In genomic region chr12:51025748-51026654, GRCh38 we compare ENCODE assay signal across 8 cellular contexts. TPM values are rescaled to one million over a fixed set of nuclear protein-coding genes. Genes with fewer than 3 reads are reported as not detected.
DNase-seq lines count a peak whose midpoint lies in the region; ATAC-seq and TF ChIP-seq lines count a peak whose summit lies in the region.

Gene SLC11A2, minus strand, starts transcription at chr12:51026384. Its CDS starts 15,656 bp downstream, at chr12:51010728.

- ATAC-seq in natural killer cell treated with Interleukin-12 subunit alpha and Interleukin-12 subunit beta and Interleukin-15 and Interleukin-18, amount 100 ng/mL, for 72 hours = peak; percentile 98

- H3K36me3 Mint-ChIP-seq in natural killer cell treated with Interleukin-12 subunit alpha and Interleukin-12 subunit beta and Interleukin-15 and Interleukin-18, amount 100 ng/mL, for 72 hours = no peaks in the 10 kb centered on the region

- TF ChIP-seq POLR2A in Raji (IDR thresholded peaks at IDR 0.05; ENCODE audit: insufficient read depth, low read depth, low read length) = peak; percentile 88

- peak; percentile 99 for DNase-seq in ELF-1 (ENCODE audit: low read depth, low spot score)
- peak; percentile 98 for DNase-seq in H7
- peak; percentile 89 for DNase-seq in M059J (ENCODE audit: low read depth)
- peak; percentile 89 for DNase-seq in activated T-helper 9 cell treated with anti-CD3 and anti-CD28 coated beads, Interleukin-2, amount 50 U/mL, for 16 hours (ENCODE audit: low read depth)
- peak; percentile 93 for DNase-seq in fibroblast of pulmonary artery (ENCODE audit: low read depth)
- peak; percentile 96 for DNase-seq in natural killer cell treated with Interleukin-12 subunit alpha and Interleukin-12 subunit beta and Interleukin-15 and Interleukin-18, amount 100 ng/mL, for 72 hours (ENCODE audit: low spot score)
- peak; percentile 91 for DNase-seq in stimulated activated naive CD4-positive, alpha-beta T cell treated with Interleukin-2 at 50 U/mL for 16 hours (lab: John Stamatoyannopoulos, UW)

- peak within 1 kb of the TSS; percentile 92 to 93 for H3K27ac Mint-ChIP-seq in natural killer cell treated with Interleukin-12 subunit alpha and Interleukin-12 subunit beta and Interleukin-15 and Interleukin-18, amount 100 ng/mL, for 72 hours

- H3K27me3 Mint-ChIP-seq in natural killer cell treated with Interleukin-12 subunit alpha and Interleukin-12 subunit beta and Interleukin-15 and Interleukin-18, amount 100 ng/mL, for 72 hours = peaks cover 0 to 4% of the 10 kb centered on the region in 2 donors

- peak within 1 kb of the TSS; percentile 80 for H3K4me3 ChIP-seq in H7 (ENCODE audit: insufficient read depth, low read depth, low read length)
- peak within 1 kb of the TSS; percentile 82 for H3K4me3 ChIP-seq in fibroblast of pulmonary artery (replicated peaks; ENCODE audit: low read depth, low read length)

- H3K27me3 ChIP-seq in H7 (ENCODE audit: control insufficient read depth, insufficient read depth, low read length) = no peaks in the 10 kb centered on the region

- H3K4me1 Mint-ChIP-seq in natural killer cell treated with Interleukin-12 subunit alpha and Interleukin-12 subunit beta and Interleukin-15 and Interleukin-18, amount 100 ng/mL, for 72 hours (ENCODE audit: low read depth in 2 of 2) = peaks cover 34 to 46% of the 10 kb centered on the region in 2 donors

- no peak for TF ChIP-seq CTCF in fibroblast of pulmonary artery (IDR thresholded peaks at IDR 0.05; ENCODE audit: low read length, missing control alignments)

- H3K9me3 Mint-ChIP-seq in natural killer cell treated with Interleukin-12 subunit alpha and Interleukin-12 subunit beta and Interleukin-15 and Interleukin-18, amount 100 ng/mL, for 72 hours = no peaks in the 10 kb centered on the region

- peak within 1 kb of the TSS; percentile 95 for H3K4me3 Mint-ChIP-seq in natural killer cell treated with Interleukin-12 subunit alpha and Interleukin-12 subunit beta and Interleukin-15 and Interleukin-18, amount 100 ng/mL, for 72 hours

- no peaks in the 10 kb centered on the region for H3K36me3 ChIP-seq in H7 (replicated peaks; ENCODE audit: control insufficient read depth, insufficient read depth, low read length)

RNA-seq across cellular contexts. Expression of gene SLC11A2, which starts in this region (rescaled TPM):
- total RNA-seq in H7 (2014; rRNA removed; shearing (Covaris generic)) = 44.9 and 53.0 TPM in 2 replicates
- 13.7 and 17.9 TPM in 2 replicates for total RNA-seq in M059J (2014; rRNA removed; shearing (Covaris generic))
- total RNA-seq in natural killer cell treated with Interleukin-12 subunit alpha and Interleukin-12 subunit beta and Interleukin-15 and Interleukin-18, amount 100 ng/mL, for 72 hours = 10 to 100 TPM; 76.1 to 94.3 TPM

Comparison
In these comparisons a context has a peak if more than half of its experiments do, and no peak if none do; other contexts are left out.
1. Peak in every context shown above with its lines: DNase-seq, ATAC-seq and H3K4me3 ChIP-seq.